ENCODE assay signal across 20 cellular contexts in genomic region chr11:8084352-8084751, GRCh38. TPM values are rescaled to one million over a fixed set of nuclear protein-coding genes. Genes with fewer than 3 reads are reported as not detected.
"Had no signal": no experiment of that assay in that cellular context is flagged by ENCODE, and none has a peak within 500 bp of the region (broad histone marks: within the 10 kb centered on the region; RNA-seq: fewer than 3 reads in every experiment).

No MANE protein-coding gene starts in this region.

- H3K36me3 ChIP-seq: brain microvascular endothelial cell had no signal

- H3K27me3 ChIP-seq: brain microvascular endothelial cell had no signal

- ATAC-seq: activated T-cell treated with anti-CD3 and anti-CD28 coated beads, Interleukin-2, amount 50 U/mL, for 4 hours had no signal

- DNase-seq: activated CD4-positive, alpha-beta memory T cell treated with anti-CD3 and anti-CD28 coated beads for 36 hours; activated CD4-positive, alpha-beta T cell treated with anti-CD3 and anti-CD28 coated beads, Interleukin-2, amount 10 ng/mL, durations not matched to agents 7 days and 5 days; activated CD4-positive, CD25-positive, alpha-beta regulatory T cell; activated CD8-positive, alpha-beta memory T cell treated with anti-CD3 and anti-CD28 coated beads for 24 hours; activated effector memory CD4-positive, alpha-beta T cell treated with anti-CD3 and anti-CD28 coated beads, Interleukin-2, amount 50 U/mL, for 16 hours; activated naive CD4-positive, alpha-beta T cell treated with anti-CD3 and anti-CD28 coated beads for 36 hours; activated T-cell treated with anti-CD3 and anti-CD28 coated beads, Interleukin-2, amount 50 U/mL, for 4 hours; brain microvascular endothelial cell; KG1; NCI-H1048; NCI-H146; NCI-H1930; NCI-H2171; NCI-H226; NCI-H774; T-helper 1 cell had no signal

- H3K27ac ChIP-seq: brain microvascular endothelial cell, SK-N-MC, VCaP had no signal

- H3K9me3 Mint-ChIP-seq: activated CD4-positive, alpha-beta memory T cell treated with anti-CD3 and anti-CD28 coated beads for 36 hours; activated CD4-positive, alpha-beta T cell treated with anti-CD3 and anti-CD28 coated beads, Interleukin-2, amount 10 ng/mL, durations not matched to agents 7 days and 5 days; activated naive CD4-positive, alpha-beta T cell treated with anti-CD3 and anti-CD28 coated beads for 36 hours; activated T-cell treated with anti-CD3 and anti-CD28 coated beads, Interleukin-2, amount 50 U/mL, for 4 hours had no signal

- H3K4me3 Mint-ChIP-seq: activated CD4-positive, alpha-beta memory T cell treated with anti-CD3 and anti-CD28 coated beads for 36 hours; activated CD4-positive, alpha-beta T cell treated with anti-CD3 and anti-CD28 coated beads, Interleukin-2, amount 10 ng/mL, durations not matched to agents 7 days and 5 days; activated naive CD4-positive, alpha-beta T cell treated with anti-CD3 and anti-CD28 coated beads for 36 hours; activated naive CD8-positive, alpha-beta T cell; activated T-cell treated with anti-CD3 and anti-CD28 coated beads, Interleukin-2, amount 50 U/mL, for 4 hours had no signal

- H3K27ac Mint-ChIP-seq: activated CD4-positive, alpha-beta memory T cell treated with anti-CD3 and anti-CD28 coated beads for 36 hours; activated CD4-positive, alpha-beta T cell treated with anti-CD3 and anti-CD28 coated beads, Interleukin-2, amount 10 ng/mL, durations not matched to agents 7 days and 5 days; activated naive CD4-positive, alpha-beta T cell treated with anti-CD3 and anti-CD28 coated beads for 36 hours; activated naive CD8-positive, alpha-beta T cell had no signal

- H3K36me3 Mint-ChIP-seq: activated CD4-positive, alpha-beta memory T cell treated with anti-CD3 and anti-CD28 coated beads for 36 hours; activated naive CD8-positive, alpha-beta T cell had no signal

RNA-seq across cellular contexts. Expression of gene TUB, which starts 3.3 kb away (rescaled TPM):
- total RNA-seq: OCI-LY7 had no signal
